ENCODE assay signal across 1 cellular context in the genomic region with DNA sequence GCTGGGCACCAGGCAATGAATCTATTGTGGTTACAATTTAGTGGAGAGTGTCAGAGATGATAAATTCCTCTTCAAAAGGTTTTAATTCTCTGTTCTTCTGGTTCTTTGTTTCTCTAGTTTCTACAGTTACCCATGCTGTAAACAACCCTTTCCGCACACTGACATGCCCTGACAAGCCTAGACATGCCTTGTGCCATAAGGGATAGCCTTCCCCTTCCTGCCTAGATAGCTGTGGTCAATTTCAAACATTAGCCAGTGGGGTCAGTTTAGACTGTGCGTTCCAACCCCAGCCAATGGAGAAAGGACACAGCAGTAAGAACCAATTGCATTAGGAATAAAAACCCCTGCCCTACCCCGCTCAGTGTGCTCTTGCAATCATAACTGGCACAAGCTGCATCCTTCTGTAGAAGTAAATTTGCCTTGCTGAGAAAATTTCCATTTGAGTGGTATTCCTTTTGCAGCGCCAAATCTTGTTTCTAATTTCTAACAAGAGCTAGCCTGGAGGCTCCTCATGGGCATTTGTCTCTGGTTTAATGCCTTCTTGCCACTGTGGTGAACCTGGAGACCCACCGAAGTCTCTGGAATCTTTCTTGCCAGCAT.
TF ChIP-seq lines count a peak whose summit lies in the region.

No MANE protein-coding gene starts in this region.

TF ChIP-seq in WTC11, 78 proteins besides CTCF, POLR2A, EP300 and RAD21:
- TF ChIP-seq CBFB (CRISPR knock-in tag; IDR thresholded peaks at IDR 0.05; ENCODE audit: low read depth), result no peak
- no peak for TF ChIP-seq MXD4 (CRISPR knock-in tag; IDR thresholded peaks at IDR 0.05; ENCODE audit: borderline replicate concordance)
- no peak for TF ChIP-seq MYBL2 (CRISPR knock-in tag; IDR thresholded peaks at IDR 0.05)
- TF ChIP-seq, protein P1, sequence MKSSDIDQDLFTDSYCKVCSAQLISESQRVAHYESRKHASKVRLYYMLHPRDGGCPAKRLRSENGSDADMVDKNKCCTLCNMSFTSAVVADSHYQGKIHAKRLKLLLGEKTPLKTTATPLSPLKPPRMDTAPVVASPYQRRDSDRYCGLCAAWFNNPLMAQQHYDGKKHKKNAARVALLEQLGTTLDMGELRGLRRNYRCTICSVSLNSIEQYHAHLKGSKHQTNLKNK (CRISPR knock-in tag; IDR thresholded peaks at IDR 0.05), result no peak
- TF ChIP-seq, protein P2, sequence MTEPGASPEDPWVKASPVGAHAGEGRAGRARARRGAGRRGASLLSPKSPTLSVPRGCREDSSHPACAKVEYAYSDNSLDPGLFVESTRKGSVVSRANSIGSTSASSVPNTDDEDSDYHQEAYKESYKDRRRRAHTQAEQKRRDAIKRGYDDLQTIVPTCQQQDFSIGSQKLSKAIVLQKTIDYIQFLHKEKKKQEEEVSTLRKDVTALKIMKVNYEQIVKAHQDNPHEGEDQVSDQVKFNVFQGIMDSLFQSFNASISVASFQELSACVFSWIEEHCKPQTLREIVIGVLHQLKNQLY (CRISPR knock-in tag; IDR thresholded peaks at IDR 0.05), result no peak
- TF ChIP-seq, protein P3, sequence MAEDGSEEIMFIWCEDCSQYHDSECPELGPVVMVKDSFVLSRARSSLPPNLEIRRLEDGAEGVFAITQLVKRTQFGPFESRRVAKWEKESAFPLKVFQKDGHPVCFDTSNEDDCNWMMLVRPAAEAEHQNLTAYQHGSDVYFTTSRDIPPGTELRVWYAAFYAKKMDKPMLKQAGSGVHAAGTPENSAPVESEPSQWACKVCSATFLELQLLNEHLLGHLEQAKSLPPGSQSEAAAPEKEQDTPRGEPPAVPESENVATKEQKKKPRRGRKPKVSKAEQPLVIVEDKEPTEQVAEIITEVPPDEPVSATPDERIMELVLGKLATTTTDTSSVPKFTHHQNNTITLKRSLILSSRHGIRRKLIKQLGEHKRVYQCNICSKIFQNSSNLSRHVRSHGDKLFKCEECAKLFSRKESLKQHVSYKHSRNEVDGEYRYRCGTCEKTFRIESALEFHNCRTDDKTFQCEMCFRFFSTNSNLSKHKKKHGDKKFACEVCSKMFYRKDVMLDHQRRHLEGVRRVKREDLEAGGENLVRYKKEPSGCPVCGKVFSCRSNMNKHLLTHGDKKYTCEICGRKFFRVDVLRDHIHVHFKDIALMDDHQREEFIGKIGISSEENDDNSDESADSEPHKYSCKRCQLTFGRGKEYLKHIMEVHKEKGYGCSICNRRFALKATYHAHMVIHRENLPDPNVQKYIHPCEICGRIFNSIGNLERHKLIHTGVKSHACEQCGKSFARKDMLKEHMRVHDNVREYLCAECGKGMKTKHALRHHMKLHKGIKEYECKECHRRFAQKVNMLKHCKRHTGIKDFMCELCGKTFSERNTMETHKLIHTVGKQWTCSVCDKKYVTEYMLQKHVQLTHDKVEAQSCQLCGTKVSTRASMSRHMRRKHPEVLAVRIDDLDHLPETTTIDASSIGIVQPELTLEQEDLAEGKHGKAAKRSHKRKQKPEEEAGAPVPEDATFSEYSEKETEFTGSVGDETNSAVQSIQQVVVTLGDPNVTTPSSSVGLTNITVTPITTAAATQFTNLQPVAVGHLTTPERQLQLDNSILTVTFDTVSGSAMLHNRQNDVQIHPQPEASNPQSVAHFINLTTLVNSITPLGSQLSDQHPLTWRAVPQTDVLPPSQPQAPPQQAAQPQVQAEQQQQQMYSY (CRISPR knock-in tag; IDR thresholded peaks at IDR 0.05), result no peak
- TF ChIP-seq TEAD4 (CRISPR knock-in tag; IDR thresholded peaks at IDR 0.05), result no peak
- no peak for TF ChIP-seq JAZF1 (CRISPR knock-in tag; IDR thresholded peaks at IDR 0.05)
- TF ChIP-seq, protein P4, sequence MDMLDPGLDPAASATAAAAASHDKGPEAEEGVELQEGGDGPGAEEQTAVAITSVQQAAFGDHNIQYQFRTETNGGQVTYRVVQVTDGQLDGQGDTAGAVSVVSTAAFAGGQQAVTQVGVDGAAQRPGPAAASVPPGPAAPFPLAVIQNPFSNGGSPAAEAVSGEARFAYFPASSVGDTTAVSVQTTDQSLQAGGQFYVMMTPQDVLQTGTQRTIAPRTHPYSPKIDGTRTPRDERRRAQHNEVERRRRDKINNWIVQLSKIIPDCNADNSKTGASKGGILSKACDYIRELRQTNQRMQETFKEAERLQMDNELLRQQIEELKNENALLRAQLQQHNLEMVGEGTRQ (CRISPR knock-in tag; IDR thresholded peaks at IDR 0.05), result no peak
- TF ChIP-seq ESRRA (CRISPR knock-in tag; IDR thresholded peaks at IDR 0.05; ENCODE audit: borderline replicate concordance), result no peak
- TF ChIP-seq, protein P5, sequence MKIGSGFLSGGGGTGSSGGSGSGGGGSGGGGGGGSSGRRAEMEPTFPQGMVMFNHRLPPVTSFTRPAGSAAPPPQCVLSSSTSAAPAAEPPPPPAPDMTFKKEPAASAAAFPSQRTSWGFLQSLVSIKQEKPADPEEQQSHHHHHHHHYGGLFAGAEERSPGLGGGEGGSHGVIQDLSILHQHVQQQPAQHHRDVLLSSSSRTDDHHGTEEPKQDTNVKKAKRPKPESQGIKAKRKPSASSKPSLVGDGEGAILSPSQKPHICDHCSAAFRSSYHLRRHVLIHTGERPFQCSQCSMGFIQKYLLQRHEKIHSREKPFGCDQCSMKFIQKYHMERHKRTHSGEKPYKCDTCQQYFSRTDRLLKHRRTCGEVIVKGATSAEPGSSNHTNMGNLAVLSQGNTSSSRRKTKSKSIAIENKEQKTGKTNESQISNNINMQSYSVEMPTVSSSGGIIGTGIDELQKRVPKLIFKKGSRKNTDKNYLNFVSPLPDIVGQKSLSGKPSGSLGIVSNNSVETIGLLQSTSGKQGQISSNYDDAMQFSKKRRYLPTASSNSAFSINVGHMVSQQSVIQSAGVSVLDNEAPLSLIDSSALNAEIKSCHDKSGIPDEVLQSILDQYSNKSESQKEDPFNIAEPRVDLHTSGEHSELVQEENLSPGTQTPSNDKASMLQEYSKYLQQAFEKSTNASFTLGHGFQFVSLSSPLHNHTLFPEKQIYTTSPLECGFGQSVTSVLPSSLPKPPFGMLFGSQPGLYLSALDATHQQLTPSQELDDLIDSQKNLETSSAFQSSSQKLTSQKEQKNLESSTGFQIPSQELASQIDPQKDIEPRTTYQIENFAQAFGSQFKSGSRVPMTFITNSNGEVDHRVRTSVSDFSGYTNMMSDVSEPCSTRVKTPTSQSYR (CRISPR knock-in tag; IDR thresholded peaks at IDR 0.05), result no peak
- TF ChIP-seq, protein P6, sequence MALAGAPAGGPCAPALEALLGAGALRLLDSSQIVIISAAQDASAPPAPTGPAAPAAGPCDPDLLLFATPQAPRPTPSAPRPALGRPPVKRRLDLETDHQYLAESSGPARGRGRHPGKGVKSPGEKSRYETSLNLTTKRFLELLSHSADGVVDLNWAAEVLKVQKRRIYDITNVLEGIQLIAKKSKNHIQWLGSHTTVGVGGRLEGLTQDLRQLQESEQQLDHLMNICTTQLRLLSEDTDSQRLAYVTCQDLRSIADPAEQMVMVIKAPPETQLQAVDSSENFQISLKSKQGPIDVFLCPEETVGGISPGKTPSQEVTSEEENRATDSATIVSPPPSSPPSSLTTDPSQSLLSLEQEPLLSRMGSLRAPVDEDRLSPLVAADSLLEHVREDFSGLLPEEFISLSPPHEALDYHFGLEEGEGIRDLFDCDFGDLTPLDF (CRISPR knock-in tag; IDR thresholded peaks at IDR 0.05), result no peak
- no peak for TF ChIP-seq ZNF396 (CRISPR knock-in tag; IDR thresholded peaks at IDR 0.05; ENCODE audit: borderline replicate concordance)
- TF ChIP-seq NFE2L1 (CRISPR knock-in tag; IDR thresholded peaks at IDR 0.05), result no peak
- TF ChIP-seq, protein P7, sequence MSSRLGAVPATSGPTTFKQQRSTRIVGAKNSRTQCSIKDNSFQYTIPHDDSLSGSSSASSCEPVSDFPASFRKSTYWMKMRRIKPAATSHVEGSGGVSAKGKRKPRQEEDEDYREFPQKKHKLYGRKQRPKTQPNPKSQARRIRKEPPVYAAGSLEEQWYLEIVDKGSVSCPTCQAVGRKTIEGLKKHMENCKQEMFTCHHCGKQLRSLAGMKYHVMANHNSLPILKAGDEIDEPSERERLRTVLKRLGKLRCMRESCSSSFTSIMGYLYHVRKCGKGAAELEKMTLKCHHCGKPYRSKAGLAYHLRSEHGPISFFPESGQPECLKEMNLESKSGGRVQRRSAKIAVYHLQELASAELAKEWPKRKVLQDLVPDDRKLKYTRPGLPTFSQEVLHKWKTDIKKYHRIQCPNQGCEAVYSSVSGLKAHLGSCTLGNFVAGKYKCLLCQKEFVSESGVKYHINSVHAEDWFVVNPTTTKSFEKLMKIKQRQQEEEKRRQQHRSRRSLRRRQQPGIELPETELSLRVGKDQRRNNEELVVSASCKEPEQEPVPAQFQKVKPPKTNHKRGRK (CRISPR knock-in tag; IDR thresholded peaks at IDR 0.05; ENCODE audit: borderline replicate concordance), result no peak
- TF ChIP-seq, protein P8, sequence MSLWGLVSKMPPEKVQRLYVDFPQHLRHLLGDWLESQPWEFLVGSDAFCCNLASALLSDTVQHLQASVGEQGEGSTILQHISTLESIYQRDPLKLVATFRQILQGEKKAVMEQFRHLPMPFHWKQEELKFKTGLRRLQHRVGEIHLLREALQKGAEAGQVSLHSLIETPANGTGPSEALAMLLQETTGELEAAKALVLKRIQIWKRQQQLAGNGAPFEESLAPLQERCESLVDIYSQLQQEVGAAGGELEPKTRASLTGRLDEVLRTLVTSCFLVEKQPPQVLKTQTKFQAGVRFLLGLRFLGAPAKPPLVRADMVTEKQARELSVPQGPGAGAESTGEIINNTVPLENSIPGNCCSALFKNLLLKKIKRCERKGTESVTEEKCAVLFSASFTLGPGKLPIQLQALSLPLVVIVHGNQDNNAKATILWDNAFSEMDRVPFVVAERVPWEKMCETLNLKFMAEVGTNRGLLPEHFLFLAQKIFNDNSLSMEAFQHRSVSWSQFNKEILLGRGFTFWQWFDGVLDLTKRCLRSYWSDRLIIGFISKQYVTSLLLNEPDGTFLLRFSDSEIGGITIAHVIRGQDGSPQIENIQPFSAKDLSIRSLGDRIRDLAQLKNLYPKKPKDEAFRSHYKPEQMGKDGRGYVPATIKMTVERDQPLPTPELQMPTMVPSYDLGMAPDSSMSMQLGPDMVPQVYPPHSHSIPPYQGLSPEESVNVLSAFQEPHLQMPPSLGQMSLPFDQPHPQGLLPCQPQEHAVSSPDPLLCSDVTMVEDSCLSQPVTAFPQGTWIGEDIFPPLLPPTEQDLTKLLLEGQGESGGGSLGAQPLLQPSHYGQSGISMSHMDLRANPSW (CRISPR knock-in tag; conservative IDR thresholded peaks at IDR 0.05; ENCODE audit: low read depth), result no peak
- no peak for TF ChIP-seq PRRX2 (CRISPR knock-in tag; IDR thresholded peaks at IDR 0.05)
- no peak for TF ChIP-seq KAT7 (CRISPR knock-in tag; IDR thresholded peaks at IDR 0.05; ENCODE audit: borderline replicate concordance)
TF ChIP-seq in WTC11: peak in this region for 0.
